Comparison of ENCODE assay signal across 25 cellular contexts in genomic region chr2:241777167-241777685, GRCh38. TPM values are rescaled to one million over a fixed set of nuclear protein-coding genes. Genes with fewer than 3 reads are reported as not detected.
A peak's percentile ranks its signal among the peaks of the same experiment; 100 is the strongest.
DNase-seq lines count a peak whose midpoint lies in the region; TF ChIP-seq lines count a peak whose summit lies in the region.
"Had no signal": no experiment of that assay in that cellular context is flagged by ENCODE, and none has a peak within 500 bp of the region (broad histone marks: within the 10 kb centered on the region; RNA-seq: fewer than 3 reads in every experiment).

No MANE protein-coding gene starts in this region.

- no peaks in the 10 kb centered on the region for H4K20me1 ChIP-seq in BLaER1

- H3K27ac ChIP-seq in BLaER1: peak overlapping the region; percentile 52
- H3K27ac ChIP-seq: adrenal gland had no signal

- H3K9me3 Mint-ChIP-seq in osteocyte (ENCODE audit: unreplicated experiment): peaks cover 6% of the 10 kb centered on the region
- H3K9me3 Mint-ChIP-seq: activated B cell treated with CpG ODN at 0.5 μM for 24 hours had no signal

- H3K36me3 ChIP-seq in BLaER1: no peaks in the 10 kb centered on the region
- H3K36me3 ChIP-seq: adrenal gland, breast epithelium, HAP-1 had no signal

- peaks cover 2% of the 10 kb centered on the region for H3K4me1 Mint-ChIP-seq in osteocyte (ENCODE audit: unreplicated experiment)

- no peaks in the 10 kb centered on the region for H3K36me3 Mint-ChIP-seq in osteocyte (ENCODE audit: unreplicated experiment)

- DNase-seq in GM13977 (ENCODE audit: low spot score) (peak; percentile 16), iPS-NIHi7 (ENCODE audit: extremely low spot score) (peak; percentile 19), osteocyte (ENCODE audit: extremely low spot score, unreplicated experiment) (peak; percentile 82), superior temporal gyrus (ENCODE audit: extremely low spot score) (no peak), GM19238 (ENCODE audit: insufficient read length, low spot score) (no peak), DMS 273 treated with DMSO at 0.1 percent for 48 hours (lab: John Stamatoyannopoulos, UW) (no peak)
- DNase-seq: activated B cell treated with CpG ODN at 0.5 μM for 24 hours; AML-193; foreskin melanocyte; midbrain; MM.1S; NCI-H1694; NCI-H2227 treated with DMSO at 0.1 percent for 48 hours; NCI-H774; PC-3; stimulated activated CD4-positive, alpha-beta T cell treated with anti-CD3 and anti-CD28 coated beads, Interleukin-12 subunit alpha, Interleukin-12 subunit beta, amount 100 ng/mL, for 4 hours; T-helper 2 cell had no signal

- peaks cover 58% of the 10 kb centered on the region for H3K4me1 ChIP-seq in BLaER1
- H3K4me1 ChIP-seq: adrenal gland, breast epithelium, HAP-1 had no signal

- TF ChIP-seq CTCF in GM13977 (IDR thresholded peaks at IDR 0.05; ENCODE audit: extremely low read depth, insufficient read depth, missing control alignments) (no peak), osteocyte (IDR thresholded peaks at IDR 0.05) (no peak)

- H3K27me3 ChIP-seq in BLaER1: no peaks in the 10 kb centered on the region

- in situ Hi-C loops in GM13977 (cut with MboI; ENCODE audit: low pct_unique_long_range_greater_than_20kb, low sequenced_read_pairs, unreplicated experiment): no loop called here

- peak overlapping the region; percentile 34 for H3K4me2 ChIP-seq in BLaER1

- H3K27me3 Mint-ChIP-seq in osteocyte (ENCODE audit: unreplicated experiment): no peaks in the 10 kb centered on the region
- H3K27me3 Mint-ChIP-seq: activated B cell treated with CpG ODN at 0.5 μM for 24 hours had no signal

- H3K9me3 ChIP-seq in BLaER1: peaks cover 28% of the 10 kb centered on the region
- H3K9me3 ChIP-seq: adrenal gland, HAP-1 had no signal

- H3K9ac ChIP-seq in BLaER1: peak overlapping the region; percentile 39; the same call in 1 of the 2 replicates

- no peak overlapping the region for H3K27ac Mint-ChIP-seq in osteocyte (ENCODE audit: unreplicated experiment)
- H3K27ac Mint-ChIP-seq: activated B cell treated with CpG ODN at 0.5 μM for 24 hours had no signal

- H3K4me3 Mint-ChIP-seq in osteocyte (ENCODE audit: unreplicated experiment): no peak overlapping the region
- H3K4me3 Mint-ChIP-seq: activated B cell treated with CpG ODN at 0.5 μM for 24 hours, neural crest cell had no signal

- no peak overlapping the region for H3K4me3 ChIP-seq in BLaER1
- H3K4me3 ChIP-seq: adrenal gland, breast epithelium, HAP-1 had no signal

RNA-seq across cellular contexts. Expression of gene GAL3ST2, which starts 0.6 kb away (rescaled TPM):
- 0.48 TPM in 1 of 2 replicates, not detected in the other for total RNA-seq in osteocyte
- total RNA-seq: activated B cell treated with CpG ODN at 0.5 μM for 24 hours, dermis microvascular lymphatic vessel endothelial cell, epithelial cell of proximal tubule, PC-3 had no signal

RNA-seq across cellular contexts. Expression of gene NEU4, which starts 31.8 kb away (rescaled TPM):
- not detected in 2 replicates for total RNA-seq in osteocyte
- total RNA-seq: activated CD8-positive, alpha-beta memory T cell treated with anti-CD3 and anti-CD28 coated beads for 36 hours; epithelial cell of proximal tubule; PC-3 had no signal

RNA-seq across cellular contexts. Expression of gene D2HGDH, which starts 42.8 kb away (rescaled TPM):
- total RNA-seq in osteocyte: 32.5 and 36.8 TPM in 2 replicates

Comparison
In these comparisons a context has a peak if more than half of its experiments do, and no peak if none do; other contexts are left out.
1. DNase-seq: peak in GM13977 (single experiment), iPS-NIHi7 (single experiment) and osteocyte (single experiment); none in superior temporal gyrus (single experiment), GM19238 (single experiment) and DMS 273 treated with DMSO at 0.1 percent for 48 hours (single experiment).